In genomic region chr1:161176468-161177111, GRCh38 we compare ENCODE assay signal across 8 cellular contexts. TPM values are rescaled to one million over a fixed set of nuclear protein-coding genes. Genes with fewer than 3 reads are reported as not detected.
DNase-seq lines count a peak whose midpoint lies in the region; ATAC-seq and TF ChIP-seq lines count a peak whose summit lies in the region.

No MANE protein-coding gene starts in this region.

- no peaks in the 10 kb centered on the region for H3K27me3 Mint-ChIP-seq in CD4-positive, alpha-beta memory T cell
- H3K27me3 Mint-ChIP-seq in naive thymus-derived CD8-positive, alpha-beta T cell = no peaks in the 10 kb centered on the region

- H3K27ac Mint-ChIP-seq in CD4-positive, alpha-beta memory T cell = peak overlapping the region; percentile 95 to 100 (median 99)
- peak overlapping the region; percentile 97 to 100 (median 98) for H3K27ac Mint-ChIP-seq in naive thymus-derived CD8-positive, alpha-beta T cell

- peaks cover 39% of the 10 kb centered on the region for H3K36me3 ChIP-seq in CD4-positive, alpha-beta memory T cell (ENCODE audit: insufficient read depth, low read length)
- H3K36me3 ChIP-seq in duodenal mucosa (ENCODE audit: control insufficient read depth in 1 of 2, insufficient read depth in 2 of 2, low read length in 2 of 2) = peaks cover 25 to 38% of the 10 kb centered on the region in 2 donors

- CTCF ChIA-PET in CD4-positive, alpha-beta memory T cell (lab: Charles Lee; ENCODE audit: partially characterized antibody) = interaction anchor here (1.7 to 4.3 kb wide), 4 partner anchors 9 to 49 kb away, joined by 5 to 48 read pairs (median 19); partner anchors contain the start of genes PPOX and TOMM40L

- no peaks in the 10 kb centered on the region for H3K27me3 ChIP-seq in CD4-positive, alpha-beta memory T cell (ENCODE audit: insufficient read depth, low read length)
- no peaks in the 10 kb centered on the region for H3K27me3 ChIP-seq in duodenal mucosa (ENCODE audit: control insufficient read depth in 1 of 2, insufficient read depth in 2 of 2, low read length in 2 of 2)

- H3K4me1 Mint-ChIP-seq in CD4-positive, alpha-beta memory T cell = peaks cover 40 to 84% (median 61%) of the 10 kb centered on the region in 4 donors
- peaks cover 36 to 86% (median 72%) of the 10 kb centered on the region in 4 donors for H3K4me1 Mint-ChIP-seq in naive thymus-derived CD8-positive, alpha-beta T cell

- no peak for TF ChIP-seq CTCF in LNCaP clone FGC (IDR thresholded peaks at IDR 0.05; ENCODE audit: control insufficient read depth, extremely low read depth, insufficient read depth)

- no peak for ATAC-seq in naive thymus-derived CD8-positive, alpha-beta T cell

- intact Hi-C loops in CD4-positive, alpha-beta memory T cell (cut with micrococcal nuclease) = loop anchor here (1.0 kb wide), 2 partner anchors 10 to 49 kb away; partner anchors contain the start of gene PPOX

- H3K4me3 Mint-ChIP-seq in CD4-positive, alpha-beta memory T cell = peak overlapping the region; percentile 98 to 100 (median 100)
- peak overlapping the region; percentile 93 to 100 (median 99) for H3K4me3 Mint-ChIP-seq in naive thymus-derived CD8-positive, alpha-beta T cell

- POLR2A ChIA-PET in CD4-positive, alpha-beta memory T cell (lab: Charles Lee; ENCODE audit: partially characterized antibody) = interaction anchor here (0.9 to 3.3 kb wide), 16 partner anchors 9 to 214 kb away, joined by 3 to 80 read pairs (median 7); partner anchors contain the start of genes F11R, NDUFS2, PPOX and SDHC
- POLR2A ChIA-PET in naive thymus-derived CD8-positive, alpha-beta T cell (lab: Charles Lee) = interaction anchor here (0.6 to 8.7 kb wide), 20 partner anchors 10 to 572 kb away, joined by 3 to 154 read pairs (median 4); partner anchors contain the start of genes DEDD, NDUFS2, PPOX and TOMM40L

- no peak for DNase-seq in CD4-positive, alpha-beta memory T cell
- DNase-seq in LNCaP clone FGC (ENCODE audit: low read depth) = no peak
- DNase-seq in naive thymus-derived CD8-positive, alpha-beta T cell = no peak
- no peak for DNase-seq in effector CD8-positive, alpha-beta T cell (lab: John Stamatoyannopoulos, UW)
- DNase-seq in SKM-1 (lab: John Stamatoyannopoulos, UW; ENCODE audit: unreplicated experiment) = no peak
- DNase-seq in AML-193 (lab: John Stamatoyannopoulos, UW) = no peak
- DNase-seq in activated CD4-positive, alpha-beta T cell treated with anti-CD3 and anti-CD28 coated beads, Interleukin-2, amount 50 U/mL, for 48 hours = no peak

- peak overlapping the region; percentile 90 to 97 for H3K4me3 ChIP-seq in CD4-positive, alpha-beta memory T cell (ENCODE audit: low read length in 2 of 2)
- peak overlapping the region; percentile 92 for H3K4me3 ChIP-seq in LNCaP clone FGC (ENCODE audit: low read depth, low read length)
- H3K4me3 ChIP-seq in duodenal mucosa (ENCODE audit: low read depth in 1 of 2, low read length in 2 of 2) = peak overlapping the region; percentile 84 to 99

- peak overlapping the region; percentile 90 to 96 for H3K9ac ChIP-seq in duodenal mucosa (ENCODE audit: low read depth in 1 of 2, low read length in 2 of 2)

- peaks cover 35 to 54% of the 10 kb centered on the region in 2 donors for H3K36me3 Mint-ChIP-seq in CD4-positive, alpha-beta memory T cell
- peaks cover 0 to 49% (median 10%) of the 10 kb centered on the region in 3 donors for H3K36me3 Mint-ChIP-seq in naive thymus-derived CD8-positive, alpha-beta T cell

- H3K9me3 ChIP-seq in CD4-positive, alpha-beta memory T cell (ENCODE audit: control insufficient read depth in 1 of 2, low read length in 2 of 2) = no peaks in the 10 kb centered on the region
- H3K9me3 ChIP-seq in duodenal mucosa (ENCODE audit: control insufficient read depth in 1 of 2, low read length in 2 of 2) = no peaks in the 10 kb centered on the region

- peaks cover 48% of the 10 kb centered on the region for H3K4me1 ChIP-seq in CD4-positive, alpha-beta memory T cell (ENCODE audit: insufficient read depth, low read length)
- peaks cover 20 to 34% of the 10 kb centered on the region in 2 donors for H3K4me1 ChIP-seq in duodenal mucosa (ENCODE audit: control insufficient read depth in 1 of 2, insufficient read depth in 2 of 2, low read length in 2 of 2)

- no peaks in the 10 kb centered on the region for H3K9me3 Mint-ChIP-seq in CD4-positive, alpha-beta memory T cell
- H3K9me3 Mint-ChIP-seq in naive thymus-derived CD8-positive, alpha-beta T cell = no peaks in the 10 kb centered on the region

- H3K27ac ChIP-seq in CD4-positive, alpha-beta memory T cell (ENCODE audit: low read depth, low read length) = peak overlapping the region; percentile 85
- peak overlapping the region; percentile 79 for H3K27ac ChIP-seq in duodenal mucosa (ENCODE audit: low read depth, low read length)

RNA-seq across cellular contexts. Expression of gene B4GALT3, which starts 0.7 kb away (rescaled TPM):
- 10 to 100 TPM; 64.6 to 71.5 TPM for total RNA-seq in CD4-positive, alpha-beta memory T cell
- 10 to 100 TPM; 55.9 to 60.5 TPM for polyA plus RNA-seq in CD4-positive, alpha-beta memory T cell
- total RNA-seq in naive thymus-derived CD8-positive, alpha-beta T cell = 10 to 100 TPM; 81.0 to 97.4 TPM
- 10 to 100 TPM; 35.4 to 49.9 (median 37.6) TPM for polyA plus RNA-seq in naive thymus-derived CD8-positive, alpha-beta T cell

RNA-seq across cellular contexts. Expression of gene PPOX, which starts 10.4 kb away (rescaled TPM):
- total RNA-seq in CD4-positive, alpha-beta memory T cell = 10 to 100 TPM; 59.4 to 69.8 TPM
- polyA plus RNA-seq in CD4-positive, alpha-beta memory T cell = 10 to 100 TPM; 16.3 to 25.7 TPM
- 10 to 100 TPM; 76.2 to 82.1 TPM for total RNA-seq in naive thymus-derived CD8-positive, alpha-beta T cell
- polyA plus RNA-seq in naive thymus-derived CD8-positive, alpha-beta T cell = 10 to 100 TPM; 12.0 to 17.8 (median 15.7) TPM

RNA-seq across cellular contexts. Expression of gene USP21, which starts 17.3 kb away (rescaled TPM):
- 10 to 100 TPM; 62.0 to 63.6 TPM for total RNA-seq in CD4-positive, alpha-beta memory T cell
- 10 to 100 TPM; 15.5 to 30.6 TPM for polyA plus RNA-seq in CD4-positive, alpha-beta memory T cell
- total RNA-seq in naive thymus-derived CD8-positive, alpha-beta T cell = 10 to 100 TPM; 59.2 to 63.8 TPM
- polyA plus RNA-seq in naive thymus-derived CD8-positive, alpha-beta T cell = 10 to 100 TPM; 13.8 to 31.4 (median 14.6) TPM

RNA-seq across cellular contexts. Expression of gene ADAMTS4, which starts 22.3 kb away (rescaled TPM):
- total RNA-seq in CD4-positive, alpha-beta memory T cell = 1 to 10 TPM; 1.4 to 2.4 TPM
- polyA plus RNA-seq in CD4-positive, alpha-beta memory T cell = under 1 TPM in 1 of 2 donors, not detected in 1; 0.07 TPM
- total RNA-seq in naive thymus-derived CD8-positive, alpha-beta T cell = 1 to 10 TPM; 4.8 to 7.0 TPM
- under 1 TPM; 0.07 to 0.34 (median 0.22) TPM for polyA plus RNA-seq in naive thymus-derived CD8-positive, alpha-beta T cell

RNA-seq across cellular contexts. Expression of gene UFC1, which starts 22.8 kb away (rescaled TPM):
- total RNA-seq in CD4-positive, alpha-beta memory T cell = 10 to 100 TPM; 87.2 to 87.4 TPM
- polyA plus RNA-seq in CD4-positive, alpha-beta memory T cell = 100 to 1,000 TPM; 146 to 176 TPM
- 100 to 1,000 TPM; 116 to 118 TPM for total RNA-seq in naive thymus-derived CD8-positive, alpha-beta T cell
- polyA plus RNA-seq in naive thymus-derived CD8-positive, alpha-beta T cell = 100 to 1,000 TPM; 148 to 158 (median 155) TPM
